ENCODE assay signal across 6 cellular contexts in the genomic region with DNA sequence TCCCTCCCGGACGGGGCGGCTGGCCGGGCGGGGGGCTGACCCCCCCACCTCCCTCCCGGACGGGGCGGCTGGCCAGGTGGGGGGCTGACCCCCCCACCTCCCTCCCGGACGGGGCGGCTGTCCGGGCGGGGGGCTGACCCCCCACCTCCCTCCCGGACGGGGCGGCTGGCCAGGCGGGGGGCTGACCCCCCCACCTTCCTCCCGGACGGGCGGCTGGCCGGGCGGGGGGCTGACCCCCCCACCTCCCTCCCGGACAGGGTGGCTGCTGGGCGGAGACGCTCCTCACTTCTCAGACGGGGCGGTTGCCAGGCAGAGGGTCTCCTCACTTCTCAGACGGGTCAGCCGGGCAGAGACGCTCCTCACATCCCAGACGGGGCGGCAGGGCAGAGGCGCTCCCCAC.
A peak's percentile ranks its signal among the peaks of the same experiment; 100 is the strongest.
DNase-seq lines count a peak whose midpoint lies in the region; ATAC-seq, FAIRE-seq and TF ChIP-seq lines count a peak whose summit lies in the region.
"Not testable (repeated sequence)": the region's sequence is repeated elsewhere in the genome, so short reads cannot be mapped to it uniquely, and the experiment has no call there.

No MANE protein-coding gene starts in this region.

- H3K4me3 ChIP-seq in A549; SU-DHL-6 (ENCODE audit: insufficient read depth, low read length, poor library complexity, severe bottlenecking): not testable (repeated sequence)
- H3K4me3 ChIP-seq in OCI-LY1 (ENCODE audit: low read depth, low read length, poor library complexity, severe bottlenecking): peak overlapping the region; percentile 35

- H2AFZ ChIP-seq in OCI-LY1 (ENCODE audit: low read length); SU-DHL-6 (ENCODE audit: low read depth, low read length, severe bottlenecking): not testable (repeated sequence)

- CTCF ChIA-PET in A549 (lab: Yijun Ruan, JAX): not testable (repeated sequence)

- H3K79me2 ChIP-seq in OCI-LY1 (ENCODE audit: insufficient read depth, low read length); SU-DHL-6 (ENCODE audit: insufficient read depth, low read length): not testable (repeated sequence)

- not testable (repeated sequence) for ATAC-seq in A549; stimulated activated memory B cell treated with anti-CD40 and anti-IgM and Interleukin-4, amounts not matched to agents 10 μg/mL and 1 μg/mL and 100 μg/mL, for 72 hours

- TF ChIP-seq POLR2A in A549 (IDR thresholded peaks at IDR 0.05; ENCODE audit: low read length): not testable (repeated sequence)

- peaks cover 11% of the 10 kb centered on the region; the same call in 2 of the 3 replicates for H3K4me1 ChIP-seq in A549
- H3K4me1 ChIP-seq in OCI-LY1 (ENCODE audit: insufficient read depth, low read length, severe bottlenecking): peaks cover 44% of the 10 kb centered on the region

- not testable (repeated sequence) for H3K9ac ChIP-seq in OCI-LY1 (ENCODE audit: low read length)
- peak overlapping the region; percentile 38 for H3K9ac ChIP-seq in SU-DHL-6 (ENCODE audit: low read length)

- DNase-seq in A549 (ENCODE audit: low read depth in 1 of 2, low spot score in 1 of 2): not testable (repeated sequence)
- DNase-seq in glutamatergic neuron (peak; percentile 38), osteocyte (ENCODE audit: extremely low spot score, unreplicated experiment) (peak; percentile 82)

- not testable (repeated sequence) for TF ChIP-seq RAD21 in A549 (conservative IDR thresholded peaks at IDR 0.05 in 1 of 2, IDR thresholded peaks at IDR 0.05 in 1 of 2)

- not testable (repeated sequence) for H3K36me3 ChIP-seq in OCI-LY1 (ENCODE audit: insufficient read depth, low read length); SU-DHL-6 (ENCODE audit: low read length)

- H3K27ac Mint-ChIP-seq in glutamatergic neuron (ENCODE audit: unreplicated experiment): peak overlapping the region; percentile 38
- H3K27ac Mint-ChIP-seq in osteocyte (ENCODE audit: unreplicated experiment): not testable (repeated sequence)
- peak overlapping the region; percentile 17 for H3K27ac Mint-ChIP-seq in stimulated activated memory B cell treated with anti-CD40 and anti-IgM and Interleukin-4, amounts not matched to agents 10 μg/mL and 1 μg/mL and 100 μg/mL, for 72 hours

- H3K36me3 Mint-ChIP-seq in glutamatergic neuron (ENCODE audit: unreplicated experiment); osteocyte (ENCODE audit: unreplicated experiment); stimulated activated memory B cell treated with anti-CD40 and anti-IgM and Interleukin-4, amounts not matched to agents 10 μg/mL and 1 μg/mL and 100 μg/mL, for 72 hours: not testable (repeated sequence)

- peak overlapping the region; percentile 33; the same call in 2 of the 3 replicates for H3K4me2 ChIP-seq in A549
- H3K4me2 ChIP-seq in OCI-LY1 (ENCODE audit: low read length): not testable (repeated sequence)
- peak overlapping the region; percentile 14 for H3K4me2 ChIP-seq in SU-DHL-6 (ENCODE audit: low read depth, low read length, poor library complexity, severe bottlenecking)

- peaks cover 16% of the 10 kb centered on the region for H3K4me1 Mint-ChIP-seq in glutamatergic neuron (ENCODE audit: low read depth, unreplicated experiment)
- not testable (repeated sequence) for H3K4me1 Mint-ChIP-seq in osteocyte (ENCODE audit: unreplicated experiment)
- peaks cover 43% of the 10 kb centered on the region for H3K4me1 Mint-ChIP-seq in stimulated activated memory B cell treated with anti-CD40 and anti-IgM and Interleukin-4, amounts not matched to agents 10 μg/mL and 1 μg/mL and 100 μg/mL, for 72 hours

- H3K9me2 ChIP-seq in OCI-LY1 (ENCODE audit: low read depth, low read length); SU-DHL-6 (replicated peaks; ENCODE audit: insufficient read depth, low read length): not testable (repeated sequence)

- TF ChIP-seq EP300 in A549 (IDR thresholded peaks at IDR 0.05): not testable (repeated sequence)

- not testable (repeated sequence) for H3K4me3 Mint-ChIP-seq in glutamatergic neuron (ENCODE audit: unreplicated experiment); osteocyte (ENCODE audit: unreplicated experiment); stimulated activated memory B cell treated with anti-CD40 and anti-IgM and Interleukin-4, amounts not matched to agents 10 μg/mL and 1 μg/mL and 100 μg/mL, for 72 hours

- TF ChIP-seq CTCF in A549 (IDR thresholded peaks at IDR 0.05); OCI-LY1 (IDR thresholded peaks at IDR 0.05; ENCODE audit: low read length); SU-DHL-6 (IDR thresholded peaks at IDR 0.05; ENCODE audit: insufficient read depth, low read length, poor library complexity, severe bottlenecking); glutamatergic neuron (IDR thresholded peaks at IDR 0.05; ENCODE audit: partially characterized antibody, unreplicated experiment); osteocyte (IDR thresholded peaks at IDR 0.05): not testable (repeated sequence)

- not testable (repeated sequence) for H3K27me3 Mint-ChIP-seq in glutamatergic neuron (ENCODE audit: unreplicated experiment); osteocyte (ENCODE audit: unreplicated experiment); stimulated activated memory B cell treated with anti-CD40 and anti-IgM and Interleukin-4, amounts not matched to agents 10 μg/mL and 1 μg/mL and 100 μg/mL, for 72 hours

- 63% methylated on average over 9 of the region's 33 CpGs for WGBS in A549 (ENCODE audit: missing lambda C conversion rate)

- not testable (repeated sequence) for H4K20me1 ChIP-seq in OCI-LY1 (ENCODE audit: insufficient read depth, low read length); SU-DHL-6 (ENCODE audit: low read depth, low read length)

- not testable (repeated sequence) for H3K9me3 Mint-ChIP-seq in glutamatergic neuron (ENCODE audit: unreplicated experiment); osteocyte (ENCODE audit: unreplicated experiment); stimulated activated memory B cell treated with anti-CD40 and anti-IgM and Interleukin-4, amounts not matched to agents 10 μg/mL and 1 μg/mL and 100 μg/mL, for 72 hours

- not testable (repeated sequence) for H3K9me3 ChIP-seq in A549; OCI-LY1 (ENCODE audit: low read length); SU-DHL-6 (ENCODE audit: insufficient read depth, low read length)

- H3F3A ChIP-seq in OCI-LY1 (ENCODE audit: insufficient read depth, low read length): not testable (repeated sequence)
- H3F3A ChIP-seq in SU-DHL-6 (ENCODE audit: insufficient read depth): peaks cover 42% of the 10 kb centered on the region

- H3K27ac ChIP-seq in A549; OCI-LY1 (ENCODE audit: low read depth, low read length, poor library complexity, severe bottlenecking): not testable (repeated sequence)
- H3K27ac ChIP-seq in SU-DHL-6 (ENCODE audit: low read depth, low read length): peak overlapping the region; percentile 30; the same call in 1 of the 2 replicates

- not testable (repeated sequence) for FAIRE-seq in A549 (lab: Jason Lieb, UNC)

- not testable (repeated sequence) for H3K27me3 ChIP-seq in OCI-LY1 (ENCODE audit: insufficient read depth, low read length); SU-DHL-6 (ENCODE audit: low read length)

- POLR2A ChIA-PET in A549 (lab: Yijun Ruan, JAX): not testable (repeated sequence)
